19 cellular contexts compared by ENCODE assay signal in genomic region chr6:53799340-53799739, GRCh38.
"Had no signal": no experiment of that assay in that cellular context is flagged by ENCODE, and none has a peak within 500 bp of the region (broad histone marks: within the 10 kb centered on the region; RNA-seq: fewer than 3 reads in every experiment).

No MANE protein-coding gene starts in this region.

- H3K36me3 ChIP-seq: heart left ventricle, neural progenitor cell, ovary, right atrium auricular region, suprapubic skin, thyroid gland had no signal

- H3K4me2 ChIP-seq: neural progenitor cell, smooth muscle cell had no signal

- H3K27me3 ChIP-seq: heart left ventricle, ovary, right atrium auricular region, suprapubic skin, thyroid gland had no signal

- H3K27ac ChIP-seq: heart left ventricle, neural progenitor cell, ovary, right atrium auricular region, suprapubic skin, thyroid gland had no signal

- DNase-seq: effector memory CD8-positive, alpha-beta T cell; foreskin melanocyte; heart left ventricle; hypothalamus; kidney glomerular epithelial cell; mammary epithelial cell; mucosa of descending colon; natural killer cell; nucleus accumbens; ovary; stimulated activated CD4-positive, alpha-beta T cell treated with anti-CD3 and anti-CD28 coated beads, Interleukin-2, amount 100 ng/mL, for 48 hours; stimulated activated naive CD4-positive, alpha-beta T cell treated with Interleukin-2 at 50 U/mL for 16 hours; thyroid gland had no signal

- H3K27me3 Mint-ChIP-seq: central memory CD8-positive, alpha-beta T cell; effector memory CD8-positive, alpha-beta T cell had no signal

- H3K9ac ChIP-seq: neural progenitor cell had no signal

- H3K27ac Mint-ChIP-seq: natural killer cell, neural progenitor cell had no signal

- ATAC-seq: effector memory CD8-positive, alpha-beta T cell; heart left ventricle; left lobe of liver; natural killer cell had no signal

- H3K4me3 Mint-ChIP-seq: central memory CD8-positive, alpha-beta T cell; effector memory CD8-positive, alpha-beta T cell; natural killer cell; neural progenitor cell had no signal

- H2AFZ ChIP-seq: neural progenitor cell had no signal

- H3K9me3 Mint-ChIP-seq: central memory CD8-positive, alpha-beta T cell; effector memory CD8-positive, alpha-beta T cell; natural killer cell; neural progenitor cell had no signal

- H3K4me3 ChIP-seq: heart left ventricle, mucosa of descending colon, neural progenitor cell, ovary, right atrium auricular region, smooth muscle cell, suprapubic skin, thyroid gland had no signal

- H3K9me3 ChIP-seq: heart left ventricle, mucosa of descending colon, ovary, right atrium auricular region, suprapubic skin, thyroid gland had no signal
